15 cellular contexts compared by ENCODE assay signal in genomic region chr20:14069796-14070195, GRCh38.
DNase-seq lines count a peak whose midpoint lies in the region; ATAC-seq and TF ChIP-seq lines count a peak whose summit lies in the region.
"Had no signal": no experiment of that assay in that cellular context is flagged by ENCODE, and none has a peak within 500 bp of the region (broad histone marks: within the 10 kb centered on the region; RNA-seq: fewer than 3 reads in every experiment).

No MANE protein-coding gene starts in this region.

- intact Hi-C loops in testis (cut with DNase I; ENCODE audit: low total_unique reads) = no loop called here

- 74 to 75% methylated on average over 5 of the region's 5 CpGs for WGBS in testis, 2 donors

- no peaks in the 10 kb centered on the region for H3K36me3 Mint-ChIP-seq in activated T-helper 17 cell treated with anti-CD3 and anti-CD28 coated beads, Interleukin-2, amount 50 U/mL, for 72 hours (ENCODE audit: low read depth)
- H3K36me3 Mint-ChIP-seq: brain, mesothelial cell of epicardium had no signal

- TF ChIP-seq POLR2A in NB4 (IDR thresholded peaks at IDR 0.05; ENCODE audit: extremely low read depth, insufficient read length) (no peak), testis (IDR thresholded peaks at IDR 0.05) (no peak)

- H3K4me1 Mint-ChIP-seq in activated T-helper 17 cell treated with anti-CD3 and anti-CD28 coated beads, Interleukin-2, amount 50 U/mL, for 72 hours = no peaks in the 10 kb centered on the region
- H3K4me1 Mint-ChIP-seq: mesothelial cell of epicardium had no signal

- no peak overlapping the region for H3K27ac ChIP-seq in testis
- H3K27ac ChIP-seq: gastrocnemius medialis, sigmoid colon, WERI-Rb-1 had no signal

- H3K27me3 ChIP-seq in H7 (ENCODE audit: control insufficient read depth, insufficient read depth, low read length) (no peaks in the 10 kb centered on the region), testis (no peaks in the 10 kb centered on the region)
- H3K27me3 ChIP-seq: gastrocnemius medialis, sigmoid colon had no signal

- no peaks in the 10 kb centered on the region for H3K9me3 ChIP-seq in testis
- H3K9me3 ChIP-seq: gastrocnemius medialis, sigmoid colon had no signal

- no peaks in the 10 kb centered on the region for H3K27me3 Mint-ChIP-seq in activated T-helper 17 cell treated with anti-CD3 and anti-CD28 coated beads, Interleukin-2, amount 50 U/mL, for 72 hours

- no peak for ATAC-seq in activated T-helper 17 cell treated with anti-CD3 and anti-CD28 coated beads, Interleukin-2, amount 50 U/mL, for 72 hours (replicated peaks)
- ATAC-seq: gastrocnemius medialis had no signal

- no peak overlapping the region for H3K27ac Mint-ChIP-seq in activated T-helper 17 cell treated with anti-CD3 and anti-CD28 coated beads, Interleukin-2, amount 50 U/mL, for 72 hours
- H3K27ac Mint-ChIP-seq: brain, mesothelial cell of epicardium had no signal

- no peak overlapping the region for H3K4me3 ChIP-seq in NB4 (ENCODE audit: low read depth, low read length)
- H3K4me3 ChIP-seq in H7 (ENCODE audit: insufficient read depth, low read depth, low read length) = no peak overlapping the region
- H3K4me3 ChIP-seq in testis = no peak overlapping the region
- H3K4me3 ChIP-seq: gastrocnemius medialis, sigmoid colon had no signal

- H3K36me3 ChIP-seq in H7 (replicated peaks; ENCODE audit: control insufficient read depth, insufficient read depth, low read length) (no peaks in the 10 kb centered on the region), testis (ENCODE audit: low read depth, missing control alignments) (no peaks in the 10 kb centered on the region)
- H3K36me3 ChIP-seq: gastrocnemius medialis, sigmoid colon, WERI-Rb-1 had no signal

- no peak for TF ChIP-seq CTCF in NB4 (IDR thresholded peaks at IDR 0.05; ENCODE audit: low read depth, low read length)
- no peak for TF ChIP-seq CTCF in testis (IDR thresholded peaks at IDR 0.05)

- H3K4me3 Mint-ChIP-seq in activated T-helper 17 cell treated with anti-CD3 and anti-CD28 coated beads, Interleukin-2, amount 50 U/mL, for 72 hours = no peak overlapping the region
- H3K4me3 Mint-ChIP-seq: brain, mesothelial cell of epicardium had no signal

- DNase-seq in EL = peak; percentile 15
- DNase-seq in NB4 (ENCODE audit: low read depth) = peak; percentile 29
- DNase-seq in astrocyte of the hippocampus (ENCODE audit: low read depth, low spot score) = peak; percentile 51
- peak; percentile 72 for DNase-seq in kidney tubule cell (ENCODE audit: low spot score)
- no peak for DNase-seq in H7
- no peak for DNase-seq in testis
- no peak for DNase-seq in DMS153 treated with DMSO at 0.1 percent for 48 hours (lab: John Stamatoyannopoulos, UW; ENCODE audit: unreplicated experiment)
- DNase-seq: activated gamma-delta T cell, gastrocnemius medialis, OCI-M1, sigmoid colon, WERI-Rb-1 had no signal

- H3K4me1 ChIP-seq in testis = no peaks in the 10 kb centered on the region
- H3K4me1 ChIP-seq: sigmoid colon had no signal

- H3K9me3 Mint-ChIP-seq in activated T-helper 17 cell treated with anti-CD3 and anti-CD28 coated beads, Interleukin-2, amount 50 U/mL, for 72 hours = no peaks in the 10 kb centered on the region
- H3K9me3 Mint-ChIP-seq: brain had no signal

Comparison
In these comparisons a context has a peak if more than half of its experiments do, and no peak if none do; other contexts are left out.
1. DNase-seq: peak in EL (single experiment), NB4 (single experiment), astrocyte of the hippocampus (single experiment) and kidney tubule cell (single experiment); none in H7 (single experiment), testis (single experiment) and DMS153 treated with DMSO at 0.1 percent for 48 hours (single experiment).